ENCODE assay signal across 16 cellular contexts in genomic region chr15:56281145-56281544, GRCh38. TPM values are rescaled to one million over a fixed set of nuclear protein-coding genes. Genes with fewer than 3 reads are reported as not detected.
DNase-seq lines count a peak whose midpoint lies in the region; ATAC-seq lines count a peak whose summit lies in the region.
"Had no signal": no experiment of that assay in that cellular context is flagged by ENCODE, and none has a peak within 500 bp of the region (broad histone marks: within the 10 kb centered on the region; RNA-seq: fewer than 3 reads in every experiment).

No MANE protein-coding gene starts in this region.

- H2BK15ac ChIP-seq in mesendoderm (replicated peaks; ENCODE audit: low read depth): no peak overlapping the region

- H3K27ac Mint-ChIP-seq in T-helper 17 cell: no peak overlapping the region
- H3K27ac Mint-ChIP-seq: CD4-positive, alpha-beta memory T cell; H9 had no signal

- WGBS in mesendoderm (ENCODE audit: extremely low coverage, insufficient coverage, low lambda C conversion rate): no CpG with 5 or more reads among the region's 6 CpGs

- no peaks in the 10 kb centered on the region for H3K4me1 Mint-ChIP-seq in T-helper 17 cell
- H3K4me1 Mint-ChIP-seq: CD4-positive, alpha-beta memory T cell; H9 had no signal

- no peaks in the 10 kb centered on the region for H3K36me3 Mint-ChIP-seq in T-helper 17 cell (ENCODE audit: low read depth)

- H4K8ac ChIP-seq in mesendoderm (ENCODE audit: low read depth, low read length): no peak overlapping the region

- H2BK5ac ChIP-seq in mesendoderm (ENCODE audit: low read length): no peak overlapping the region

- no peaks in the 10 kb centered on the region for H3K27me3 ChIP-seq in mesendoderm (ENCODE audit: insufficient read depth, low read length, poor library complexity)

- H2BK120ac ChIP-seq in mesendoderm (ENCODE audit: low read depth, low read length): no peak overlapping the region

- H3K23ac ChIP-seq in mesendoderm (ENCODE audit: low read length): no peak overlapping the region

- H3K4ac ChIP-seq in mesendoderm (ENCODE audit: low read depth, low read length): no peak overlapping the region

- no peak overlapping the region for H3K4me3 ChIP-seq in mesendoderm (ENCODE audit: low read length)
- H3K4me3 ChIP-seq: GM12878 had no signal

- H2AK5ac ChIP-seq in mesendoderm (ENCODE audit: low read length): no peak overlapping the region

- no peaks in the 10 kb centered on the region for H3K4me1 ChIP-seq in mesendoderm (ENCODE audit: control insufficient read depth, low read depth, low read length)

- no peaks in the 10 kb centered on the region for H3K9me3 ChIP-seq in T-helper 17 cell (ENCODE audit: control insufficient read depth, low read length, poor library complexity, severe bottlenecking)

- no peak overlapping the region for H3K9ac ChIP-seq in mesendoderm (ENCODE audit: low read length)

- DNase-seq in dedifferentiated amniotic fluid mesenchymal stem cell (ENCODE audit: extremely low spot score) (peak; percentile 1), mesendoderm (peak; percentile 7), retina (peak; percentile 2), D341Med (ENCODE audit: low spot score) (no peak), T-helper 17 cell (no peak)
- DNase-seq: C1 segment of cervical spinal cord; Calu3; CD4-positive, alpha-beta memory T cell; COR-L47; DMS79; EL; GDM1; H9 had no signal

- no peaks in the 10 kb centered on the region for H3K36me3 ChIP-seq in mesendoderm (ENCODE audit: control insufficient read depth, insufficient read depth, low read length)

- no peak overlapping the region for H4K5ac ChIP-seq in mesendoderm (ENCODE audit: low read length)

- H3K4me3 Mint-ChIP-seq in T-helper 17 cell: no peak overlapping the region
- H3K4me3 Mint-ChIP-seq: CD4-positive, alpha-beta memory T cell; H9 had no signal

- no peak for ATAC-seq in T-helper 17 cell
- ATAC-seq in GM18511 (IDR thresholded peaks at IDR 0.05; ENCODE audit: unreplicated experiment): no peak
- ATAC-seq: GM12878, HCT116 had no signal

- H3K4me2 ChIP-seq in mesendoderm (ENCODE audit: low read length): no peak overlapping the region

- H3K18ac ChIP-seq in mesendoderm (ENCODE audit: low read length): no peak overlapping the region

- H3K56ac ChIP-seq in mesendoderm (ENCODE audit: low read length): no peak overlapping the region

- H3K27me3 Mint-ChIP-seq in T-helper 17 cell: peaks cover 17% of the 10 kb centered on the region

- no peaks in the 10 kb centered on the region for H3K79me2 ChIP-seq in mesendoderm (ENCODE audit: control insufficient read depth, insufficient read depth, low read length)

- H3K27ac ChIP-seq in mesendoderm (ENCODE audit: low read depth, low read length): no peak overlapping the region

- no peaks in the 10 kb centered on the region for H3K79me1 ChIP-seq in mesendoderm (ENCODE audit: low read length)

RNA-seq across cellular contexts. Expression of gene RFX7, which starts 37.5 kb away (rescaled TPM):
- 18.5 TPM for polyA plus RNA-seq in mesendoderm (2013, experiment 1 of 2)
- 19.7 TPM for polyA plus RNA-seq in mesendoderm (2013, experiment 2 of 2)
- total RNA-seq in T-helper 17 cell: 10 to 100 TPM; 24.5 to 26.8 TPM

Comparison
In these comparisons a context has a peak if more than half of its experiments do, and no peak if none do; other contexts are left out.
1. DNase-seq: peak in dedifferentiated amniotic fluid mesenchymal stem cell (single experiment), mesendoderm (single experiment) and retina (single experiment); none in D341Med (single experiment) and T-helper 17 cell (0 of 3).